16 cellular contexts compared by ENCODE assay signal in the genomic region with DNA sequence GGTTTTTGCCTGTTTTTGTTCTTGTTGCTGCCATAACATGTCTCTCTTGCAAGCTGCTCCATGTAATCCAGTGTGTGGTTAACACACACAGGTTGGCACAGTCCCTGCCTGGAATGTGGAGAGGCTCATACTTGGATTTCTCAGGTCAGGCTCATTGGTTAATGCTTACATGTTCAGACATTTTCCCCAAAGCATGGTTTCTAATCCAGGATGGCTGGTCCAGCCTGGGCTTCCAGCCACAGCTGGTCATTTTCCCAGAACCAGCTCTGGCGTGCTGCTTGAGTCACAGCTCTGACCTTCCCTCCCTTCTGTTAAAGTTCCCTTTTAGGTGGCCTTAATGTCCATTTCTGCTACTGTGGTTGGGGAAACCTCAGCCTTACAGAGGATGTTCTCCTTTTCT.
A peak's percentile ranks its signal among the peaks of the same experiment; 100 is the strongest.
DNase-seq lines count a peak whose midpoint lies in the region; ATAC-seq and TF ChIP-seq lines count a peak whose summit lies in the region.
"Had no signal": no experiment of that assay in that cellular context is flagged by ENCODE, and none has a peak within 500 bp of the region (broad histone marks: within the 10 kb centered on the region; RNA-seq: fewer than 3 reads in every experiment).

No MANE protein-coding gene starts in this region.

- no peaks in the 10 kb centered on the region for H3K36me3 Mint-ChIP-seq in stimulated activated memory B cell treated with anti-CD40 and anti-IgM and Interleukin-4, amounts not matched to agents 10 μg/mL and 1 μg/mL and 100 μg/mL, for 72 hours
- H3K36me3 Mint-ChIP-seq in CD4-positive, alpha-beta T cell (ENCODE audit: low read depth): no peaks in the 10 kb centered on the region
- H3K36me3 Mint-ChIP-seq: activated naive CD8-positive, alpha-beta T cell; mesothelial cell of epicardium had no signal

- peaks cover 3% of the 10 kb centered on the region for H3K9me3 ChIP-seq in right cardiac atrium (ENCODE audit: control insufficient read depth, low read length)
- H3K9me3 ChIP-seq in spleen: peaks cover 6 to 29% (median 19%) of the 10 kb centered on the region in 8 donors
- H3K9me3 ChIP-seq in CD4-positive, alpha-beta T cell (ENCODE audit: control insufficient read depth, low read length): peaks cover 13% of the 10 kb centered on the region

- peaks cover 11% of the 10 kb centered on the region for H3K9me3 Mint-ChIP-seq in stimulated activated memory B cell treated with anti-CD40 and anti-IgM and Interleukin-4, amounts not matched to agents 10 μg/mL and 1 μg/mL and 100 μg/mL, for 72 hours
- peaks cover 17% of the 10 kb centered on the region for H3K9me3 Mint-ChIP-seq in CD4-positive, alpha-beta T cell

- no peaks in the 10 kb centered on the region for H3K27me3 Mint-ChIP-seq in stimulated activated memory B cell treated with anti-CD40 and anti-IgM and Interleukin-4, amounts not matched to agents 10 μg/mL and 1 μg/mL and 100 μg/mL, for 72 hours
- H3K27me3 Mint-ChIP-seq in CD4-positive, alpha-beta T cell: no peaks in the 10 kb centered on the region
- H3K27me3 Mint-ChIP-seq: activated B cell treated with CpG ODN at 0.5 μM for 24 hours; activated naive CD8-positive, alpha-beta T cell had no signal

- peak; percentile 70 to 81 for ATAC-seq in right cardiac atrium
- no peak for ATAC-seq in stimulated activated memory B cell treated with anti-CD40 and anti-IgM and Interleukin-4, amounts not matched to agents 10 μg/mL and 1 μg/mL and 100 μg/mL, for 72 hours
- no peak for ATAC-seq in GM21825 (IDR thresholded peaks at IDR 0.05; ENCODE audit: unreplicated experiment)
- no peak for ATAC-seq in CD4-positive, alpha-beta T cell (ENCODE audit: poor library complexity)
- ATAC-seq: GM12878 had no signal

- H3K27ac ChIP-seq in right cardiac atrium (ENCODE audit: low read length) (no peak overlapping the region), spleen (no peak overlapping the region)
- no peak overlapping the region for H3K27ac ChIP-seq in CD4-positive, alpha-beta T cell (ENCODE audit: low read depth, low read length)
- H3K27ac ChIP-seq: upper lobe of left lung had no signal

- WGBS in right cardiac atrium: 38% methylated on average over 1 of the region's 1 CpG
- 13 to 23% (median 20%) methylated on average over 1 of the region's 1 CpG for WGBS in spleen, 5 donors

- intact Hi-C loops in right cardiac atrium (cut with DNase I): no loop called here
- intact Hi-C loops in spleen (cut with DNase I; ENCODE audit: low total_unique reads): no loop called here
- intact Hi-C loops in CD4-positive, alpha-beta T cell (cut with DNase I, micrococcal nuclease): no loop called here

- POLR2A ChIA-PET in CD4-positive, alpha-beta T cell (lab: Charles Lee): no interaction called here

- H3K4me3 Mint-ChIP-seq in stimulated activated memory B cell treated with anti-CD40 and anti-IgM and Interleukin-4, amounts not matched to agents 10 μg/mL and 1 μg/mL and 100 μg/mL, for 72 hours: no peak overlapping the region
- H3K4me3 Mint-ChIP-seq in CD4-positive, alpha-beta T cell: no peak overlapping the region
- H3K4me3 Mint-ChIP-seq: activated B cell treated with CpG ODN at 0.5 μM for 24 hours; activated naive CD8-positive, alpha-beta T cell; mesothelial cell of epicardium had no signal

- no peak overlapping the region for H3K27ac Mint-ChIP-seq in stimulated activated memory B cell treated with anti-CD40 and anti-IgM and Interleukin-4, amounts not matched to agents 10 μg/mL and 1 μg/mL and 100 μg/mL, for 72 hours
- no peak overlapping the region for H3K27ac Mint-ChIP-seq in CD4-positive, alpha-beta T cell
- H3K27ac Mint-ChIP-seq: activated B cell treated with CpG ODN at 0.5 μM for 24 hours; activated naive CD8-positive, alpha-beta T cell; mesothelial cell of epicardium had no signal

- TF ChIP-seq POLR2A in spleen (IDR thresholded peaks at IDR 0.05): no peak

- H3K36me3 ChIP-seq in spleen: no peaks in the 10 kb centered on the region
- H3K36me3 ChIP-seq: BLaER1 treated with 17β-estradiol and CSF1 and Interleukin-3, amounts not matched to agents 10 nM and 100 nM; upper lobe of left lung had no signal

- H3K27me3 ChIP-seq in right cardiac atrium (ENCODE audit: control insufficient read depth, insufficient read depth) (no peaks in the 10 kb centered on the region), spleen (replicated peaks in 1 of 7) (no peaks in the 10 kb centered on the region)
- no peaks in the 10 kb centered on the region for H3K27me3 ChIP-seq in CD4-positive, alpha-beta T cell (ENCODE audit: control insufficient read depth, insufficient read depth, low read length)
- H3K27me3 ChIP-seq: BLaER1 treated with 17β-estradiol and CSF1 and Interleukin-3, amounts not matched to agents 10 nM and 100 nM; upper lobe of left lung had no signal

- in situ Hi-C loops in astrocyte of the spinal cord (cut with HindIII; ENCODE audit: low sequenced_read_pairs): no loop called here

- no peaks in the 10 kb centered on the region for H3K4me1 Mint-ChIP-seq in stimulated activated memory B cell treated with anti-CD40 and anti-IgM and Interleukin-4, amounts not matched to agents 10 μg/mL and 1 μg/mL and 100 μg/mL, for 72 hours
- H3K4me1 Mint-ChIP-seq in CD4-positive, alpha-beta T cell (ENCODE audit: low read depth): no peaks in the 10 kb centered on the region
- H3K4me1 Mint-ChIP-seq: activated B cell treated with CpG ODN at 0.5 μM for 24 hours, mesothelial cell of epicardium had no signal

- DNase-seq in NOMO-1 treated with DMSO at 0.1 percent for 48 hours (lab: John Stamatoyannopoulos, UW; ENCODE audit: unreplicated experiment) (peak; percentile 76), astrocyte of the spinal cord (ENCODE audit: low read depth, low spot score) (peak; percentile 18), right cardiac atrium (peak; percentile 59 to 75 (median 62)), spleen (peak; percentile 44)
- no peak for DNase-seq in CD4-positive, alpha-beta T cell
- DNase-seq: activated B cell treated with CpG ODN at 0.5 μM for 24 hours, NCI-H1092, NCI-H2227 treated with DMSO at 0.1 percent for 48 hours had no signal

- H3K4me3 ChIP-seq in astrocyte of the spinal cord (ENCODE audit: low read depth, low read length) (no peak overlapping the region), right cardiac atrium (ENCODE audit: low read length) (no peak overlapping the region), spleen (no peak overlapping the region)
- H3K4me3 ChIP-seq: BLaER1 treated with 17β-estradiol and CSF1 and Interleukin-3, amounts not matched to agents 10 nM and 100 nM; coronary artery; GM12878; upper lobe of left lung had no signal

- CTCF ChIA-PET in CD4-positive, alpha-beta T cell (lab: Charles Lee): no interaction called here

- TF ChIP-seq CTCF in astrocyte of the spinal cord (IDR thresholded peaks at IDR 0.05; ENCODE audit: low read depth, low read length) (no peak), spleen (IDR thresholded peaks at IDR 0.05 in 8 of 11, conservative IDR thresholded peaks at IDR 0.05 in 3 of 11) (no peak)
- no peak for TF ChIP-seq CTCF in CD4-positive, alpha-beta T cell (IDR thresholded peaks at IDR 0.05)

- no peaks in the 10 kb centered on the region for H3K4me1 ChIP-seq in right cardiac atrium (ENCODE audit: control insufficient read depth, insufficient read depth, low read length)
- H3K4me1 ChIP-seq in spleen: no peaks in the 10 kb centered on the region
- H3K4me1 ChIP-seq: upper lobe of left lung had no signal

Comparison
In these comparisons a context has a peak if more than half of its experiments do, and no peak if none do; other contexts are left out.
1. DNase-seq: peak in NOMO-1 treated with DMSO at 0.1 percent for 48 hours (single experiment), astrocyte of the spinal cord (single experiment), right cardiac atrium (3 of 3) and spleen (single experiment); none in CD4-positive, alpha-beta T cell (0 of 10).
2. ATAC-seq: peak in right cardiac atrium (2 of 2); none in stimulated activated memory B cell treated with anti-CD40 and anti-IgM and Interleukin-4, amounts not matched to agents 10 μg/mL and 1 μg/mL and 100 μg/mL, for 72 hours (single experiment), GM21825 (single experiment) and CD4-positive, alpha-beta T cell (single experiment).